In genomic region chr18:13583567-13584245, GRCh38 we compare ENCODE assay signal across 18 cellular contexts.
DNase-seq lines count a peak whose midpoint lies in the region; ATAC-seq and TF ChIP-seq lines count a peak whose summit lies in the region.
"Had no signal": no experiment of that assay in that cellular context is flagged by ENCODE, and none has a peak within 500 bp of the region (broad histone marks: within the 10 kb centered on the region; RNA-seq: fewer than 3 reads in every experiment).

No MANE protein-coding gene starts in this region.

- TF ChIP-seq CTCF in cardiac muscle cell (IDR thresholded peaks at IDR 0.05; ENCODE audit: low read depth, low read length) (no peak), heart left ventricle (IDR thresholded peaks at IDR 0.05) (no peak), nephron progenitor cell (IDR thresholded peaks at IDR 0.05) (no peak), WTC11 (IDR thresholded peaks at IDR 0.05) (no peak)

- no peak overlapping the region for H3K4me3 Mint-ChIP-seq in T-helper 17 cell
- H3K4me3 Mint-ChIP-seq in nephron progenitor cell: no peak overlapping the region
- no peak overlapping the region for H3K4me3 Mint-ChIP-seq in WTC11
- H3K4me3 Mint-ChIP-seq: CD4-positive, alpha-beta T cell had no signal

- H3K27me3 ChIP-seq in cardiac muscle cell (no peaks in the 10 kb centered on the region), heart left ventricle (no peaks in the 10 kb centered on the region)

- H3K4me1 ChIP-seq in cardiac muscle cell (ENCODE audit: low read depth) (peaks cover 28% of the 10 kb centered on the region), heart left ventricle (peaks cover 0 to 58% (median 26%) of the 10 kb centered on the region in 12 donors)

- H3K4me3 ChIP-seq in cardiac muscle cell (no peak overlapping the region), heart left ventricle (no peak overlapping the region)

- H3K9me3 ChIP-seq in cardiac muscle cell (ENCODE audit: low read depth) (no peaks in the 10 kb centered on the region), heart left ventricle (no peaks in the 10 kb centered on the region), T-helper 17 cell (ENCODE audit: control insufficient read depth, low read length, poor library complexity, severe bottlenecking) (no peaks in the 10 kb centered on the region)
- H3K9me3 ChIP-seq: SK-N-SH had no signal

- H3K4me1 Mint-ChIP-seq in T-helper 17 cell (peaks cover 34% of the 10 kb centered on the region), nephron progenitor cell (peaks cover 8% of the 10 kb centered on the region), WTC11 (no peaks in the 10 kb centered on the region)

- POLR2A ChIA-PET in WTC11 (lab: Charles Lee): interaction anchor here (1.1 kb wide), 1 partner anchor 23 kb away, joined by 3 read pairs; no protein-coding TSS in a partner anchor

- DNase-seq in cardiac muscle cell (ENCODE audit: low read depth in 1 of 2, low spot score in 1 of 2) (no peak), heart left ventricle (no peak), T-helper 17 cell (no peak), nephron progenitor cell (no peak), substantia nigra (lab: John Stamatoyannopoulos, UW) (peak in 1 of 49 donors; percentile 30), WTC11 (ENCODE audit: low spot score) (no peak), GM03348 (ENCODE audit: low spot score) (no peak)
- DNase-seq: CD4-positive, alpha-beta T cell; DMS79 treated with DMSO at 0.1 percent for 48 hours; GDM1; KBM-7; NCI-H1092; NCI-H226; NCI-H526; NK-92 treated with Interleukin-12 subunit alpha and Interleukin-12 subunit beta, amount 100 ng/mL, for 24 hours; PC-3; SK-N-SH had no signal

- H3K27ac ChIP-seq in cardiac muscle cell: peak overlapping the region; percentile 76
- peak overlapping the region in 1 of 12 donors; percentile 48 for H3K27ac ChIP-seq in heart left ventricle
- peak overlapping the region; percentile 47 for H3K27ac ChIP-seq in substantia nigra (ENCODE audit: low read depth, low read length, poor library complexity, severe bottlenecking)

- WGBS in heart left ventricle, 4 donors: 95 to 97% (median 96%) methylated on average over 23 of the region's 23 CpGs

- H3K27me3 Mint-ChIP-seq in T-helper 17 cell (no peaks in the 10 kb centered on the region), nephron progenitor cell (ENCODE audit: low read depth, poor library complexity) (peaks cover 5% of the 10 kb centered on the region), WTC11 (ENCODE audit: low read depth) (no peaks in the 10 kb centered on the region)
- H3K27me3 Mint-ChIP-seq: CD4-positive, alpha-beta T cell had no signal

- intact Hi-C loops in heart left ventricle (cut with DNase I): loop anchor here in 1 of 10 donors (10.0 kb wide), 1 partner anchor 131 kb away; no protein-coding TSS in a partner anchor

- H3K9me3 Mint-ChIP-seq in nephron progenitor cell: no peaks in the 10 kb centered on the region
- no peaks in the 10 kb centered on the region for H3K9me3 Mint-ChIP-seq in WTC11
- H3K9me3 Mint-ChIP-seq: CD4-positive, alpha-beta T cell had no signal

- H3K36me3 Mint-ChIP-seq in T-helper 17 cell (ENCODE audit: low read depth) (peaks cover 4% of the 10 kb centered on the region), nephron progenitor cell (ENCODE audit: low read depth) (no peaks in the 10 kb centered on the region), WTC11 (no peaks in the 10 kb centered on the region)

- TF ChIP-seq POLR2A in heart left ventricle (IDR thresholded peaks at IDR 0.05): no peak

- peak overlapping the region; percentile 89 for H3K27ac Mint-ChIP-seq in T-helper 17 cell
- peak overlapping the region; percentile 84 for H3K27ac Mint-ChIP-seq in nephron progenitor cell
- no peak overlapping the region for H3K27ac Mint-ChIP-seq in WTC11
- H3K27ac Mint-ChIP-seq: CD4-positive, alpha-beta T cell had no signal

- ATAC-seq in heart left ventricle (no peak), T-helper 17 cell (no peak), WTC11 (no peak), GM18520 (IDR thresholded peaks at IDR 0.05; ENCODE audit: unreplicated experiment) (no peak)
- ATAC-seq: PC-3 had no signal

- no peaks in the 10 kb centered on the region for H3K36me3 ChIP-seq in cardiac muscle cell
- no peaks in the 10 kb centered on the region for H3K36me3 ChIP-seq in heart left ventricle

- CTCF ChIA-PET in WTC11 (lab: Charles Lee): no interaction called here

TF ChIP-seq in WTC11, 78 proteins besides CTCF, POLR2A, EP300 and RAD21:
- no peak for TF ChIP-seq RORB (CRISPR knock-in tag; IDR thresholded peaks at IDR 0.05)
